Comparison of ENCODE assay signal across 9 cellular contexts in the genomic region with DNA sequence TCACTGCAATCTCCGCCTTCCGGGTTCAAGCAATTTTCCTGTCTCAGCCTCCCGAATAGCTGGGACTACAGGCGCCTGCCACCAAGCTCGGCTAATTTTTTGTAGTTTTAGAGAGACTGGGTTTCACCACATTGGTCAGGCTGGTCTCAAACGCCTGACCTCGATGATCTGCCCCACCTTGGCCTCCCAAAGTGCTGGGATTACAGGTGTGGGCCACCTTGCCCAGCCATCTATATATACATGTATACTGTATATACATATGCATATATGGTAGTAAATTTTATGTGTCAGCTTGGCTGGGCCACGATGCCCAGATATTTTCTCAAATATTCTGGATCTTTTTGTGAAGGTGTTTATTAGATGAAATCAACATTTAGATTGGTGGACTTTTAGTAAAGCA.
"Had no signal": no experiment of that assay in that cellular context is flagged by ENCODE, and none has a peak within 500 bp of the region (broad histone marks: within the 10 kb centered on the region; RNA-seq: fewer than 3 reads in every experiment).

No MANE protein-coding gene starts in this region.

- ATAC-seq: HCT116 had no signal

- H2AFZ ChIP-seq: GM23248 had no signal

- H3K9me3 ChIP-seq: HAP-1 had no signal

- H3K4me1 ChIP-seq: HAP-1 had no signal

- H3K9ac ChIP-seq: GM23248 had no signal

- H3K4me3 ChIP-seq: GM23248, HAP-1 had no signal

- DNase-seq: GM23248, GOT3, H7, HFFc6, KBM-7 had no signal

- H3K27ac Mint-ChIP-seq: IgD-negative memory B cell had no signal

- H3K27ac ChIP-seq: GM23248, HL-60 had no signal

- H3K9me3 Mint-ChIP-seq: HFFc6 had no signal

- H3K4me3 Mint-ChIP-seq: HFFc6, IgD-negative memory B cell had no signal

- H3K27me3 Mint-ChIP-seq: IgD-negative memory B cell had no signal
